Comparison of ENCODE assay signal across 28 cellular contexts in the genomic region with DNA sequence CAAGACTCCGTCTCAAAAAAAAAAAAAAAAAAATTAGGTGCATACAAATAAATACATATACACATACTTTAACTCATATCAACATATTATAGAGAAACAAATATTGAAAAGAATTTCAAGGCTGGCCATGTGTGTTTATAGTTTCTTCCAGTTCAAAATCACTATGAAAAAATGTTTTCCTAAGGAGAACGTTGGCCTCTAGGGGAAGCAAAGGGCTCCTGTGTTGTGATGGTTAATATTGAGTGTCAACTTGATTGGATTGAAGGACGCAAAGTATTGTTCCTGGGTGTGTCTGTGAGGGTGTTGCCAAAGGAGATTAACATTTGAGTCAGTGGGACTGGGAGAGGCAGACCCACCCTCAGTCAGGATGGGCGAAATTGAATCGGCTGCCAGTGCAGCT.
"Had no signal": no experiment of that assay in that cellular context is flagged by ENCODE, and none has a peak within 500 bp of the region (broad histone marks: within the 10 kb centered on the region; RNA-seq: fewer than 3 reads in every experiment).

No MANE protein-coding gene starts in this region.

- H3K9me3 ChIP-seq: left lung, lower lobe of right lung, neutrophil, psoas muscle, right atrium auricular region, right lobe of liver, suprapubic skin, thoracic aorta, tibial artery, uterus had no signal

- H3K27me3 ChIP-seq: left lung, neutrophil, right atrium auricular region, right lobe of liver, suprapubic skin, tibial artery, uterus had no signal

- DNase-seq: hypothalamus; immature natural killer cell; kidney; left colon; left lung; lower lobe of right lung; mammary epithelial cell; mesenchymal stem cell; naive thymus-derived CD8-positive, alpha-beta T cell; occipital lobe; psoas muscle; right lobe of liver; stimulated activated CD4-positive, alpha-beta T cell treated with anti-CD3 and anti-CD28 coated beads, Interleukin-2, amount 100 ng/mL, for 24 hours; stimulated activated CD4-positive, alpha-beta T cell treated with anti-CD3 and anti-CD28 coated beads, Interleukin-4, amount 100 ng/mL, for 24 hours; stimulated activated naive CD4-positive, alpha-beta T cell; tibial artery; trophoblast cell; uterus had no signal

- H3K79me2 ChIP-seq: parathyroid adenoma had no signal

- H3K27me3 Mint-ChIP-seq: naive thymus-derived CD8-positive, alpha-beta T cell; stimulated activated naive CD8-positive, alpha-beta T cell treated with anti-CD3 and anti-CD28 coated beads, Interleukin-15, Interleukin-2, amounts not matched to agents 100 ng/mL and 50 ng/mL, for 24 hours had no signal

- H3K4me1 ChIP-seq: left lung, lower lobe of right lung, parathyroid adenoma, psoas muscle, right atrium auricular region, right lobe of liver, tibial artery, uterus had no signal

- H3K36me3 ChIP-seq: left lung, lower lobe of right lung, neutrophil, right atrium auricular region, right lobe of liver, suprapubic skin, thoracic aorta, tibial artery, uterus had no signal

- H2AFZ ChIP-seq: parathyroid adenoma had no signal

- H3K36me3 Mint-ChIP-seq: immature natural killer cell; stimulated activated effector memory CD8-positive, alpha-beta T cell treated with anti-CD3 and anti-CD28 coated beads, Interleukin-12 subunit alpha, Interleukin-12 subunit beta, amount 100 ng/mL, for 72 hours had no signal

- H3K4me3 ChIP-seq: left lung, lower lobe of right lung, psoas muscle, right atrium auricular region, right lobe of liver, smooth muscle cell, suprapubic skin, thoracic aorta, tibial artery, uterus had no signal

- H3K27ac Mint-ChIP-seq: immature natural killer cell; naive thymus-derived CD8-positive, alpha-beta T cell; stimulated activated effector memory CD8-positive, alpha-beta T cell treated with anti-CD3 and anti-CD28 coated beads, Interleukin-12 subunit alpha, Interleukin-12 subunit beta, amount 100 ng/mL, for 72 hours; stimulated activated naive CD8-positive, alpha-beta T cell treated with anti-CD3 and anti-CD28 coated beads, Interleukin-15, Interleukin-2, amounts not matched to agents 100 ng/mL and 50 ng/mL, for 24 hours had no signal

- H3K4me1 Mint-ChIP-seq: neural crest cell had no signal

- H3K9ac ChIP-seq: parathyroid adenoma had no signal

- ATAC-seq: left colon; left lung; lower lobe of right lung; naive thymus-derived CD8-positive, alpha-beta T cell; psoas muscle; right lobe of liver; stimulated activated effector memory CD8-positive, alpha-beta T cell treated with anti-CD3 and anti-CD28 coated beads, Interleukin-12 subunit alpha, Interleukin-12 subunit beta, amount 100 ng/mL, for 72 hours had no signal

- H3K4me3 Mint-ChIP-seq: immature natural killer cell; naive thymus-derived CD8-positive, alpha-beta T cell; nephron; neural crest cell; stimulated activated effector memory CD8-positive, alpha-beta T cell treated with anti-CD3 and anti-CD28 coated beads, Interleukin-12 subunit alpha, Interleukin-12 subunit beta, amount 100 ng/mL, for 72 hours; stimulated activated naive CD8-positive, alpha-beta T cell treated with anti-CD3 and anti-CD28 coated beads, Interleukin-15, Interleukin-2, amounts not matched to agents 100 ng/mL and 50 ng/mL, for 24 hours had no signal

- H3K27ac ChIP-seq: left lung, lower lobe of right lung, neutrophil, parathyroid adenoma, psoas muscle, right atrium auricular region, right lobe of liver, suprapubic skin, thoracic aorta, tibial artery, uterus had no signal

- H3K9me3 Mint-ChIP-seq: immature natural killer cell; nephron; neural crest cell; stimulated activated effector memory CD8-positive, alpha-beta T cell treated with anti-CD3 and anti-CD28 coated beads, Interleukin-12 subunit alpha, Interleukin-12 subunit beta, amount 100 ng/mL, for 72 hours; stimulated activated naive CD8-positive, alpha-beta T cell treated with anti-CD3 and anti-CD28 coated beads, Interleukin-15, Interleukin-2, amounts not matched to agents 100 ng/mL and 50 ng/mL, for 24 hours had no signal

- H3K4me2 ChIP-seq: smooth muscle cell had no signal
